9 cellular contexts compared by ENCODE assay signal in genomic region chr2:118310016-118310877, GRCh38.
DNase-seq lines count a peak whose midpoint lies in the region; ATAC-seq and TF ChIP-seq lines count a peak whose summit lies in the region.
"Had no signal": no experiment of that assay in that cellular context is flagged by ENCODE, and none has a peak within 500 bp of the region (broad histone marks: within the 10 kb centered on the region; RNA-seq: fewer than 3 reads in every experiment).

No MANE protein-coding gene starts in this region.

- intact Hi-C loops in left lung (cut with DNase I) = no loop called here

- DNase-seq in NCI-H1436 (lab: John Stamatoyannopoulos, UW) = peak; percentile 47
- DNase-seq in NCI-H1436 treated with DMSO at 0.1 percent for 48 hours (lab: John Stamatoyannopoulos, UW) = no peak
- DNase-seq in activated CD4-positive, CD25-positive, alpha-beta regulatory T cell treated with anti-CD3 and anti-CD28 coated beads, Interleukin-2, amount 50 U/mL, for 16 hours (ENCODE audit: low read depth, low spot score) = peak; percentile 28
- peak; percentile 32 to 43 for DNase-seq in central memory CD8-positive, alpha-beta T cell (ENCODE audit: low spot score in 2 of 2)
- peak; percentile 33 to 73 for DNase-seq in left lung
- peak; percentile 52 to 66 for DNase-seq in stimulated activated CD4-positive, alpha-beta T cell treated with anti-CD3 and anti-CD28 coated beads, Interleukin-2, amount 100 ng/mL, for 48 hours
- no peak for DNase-seq in NCI-H187 (lab: John Stamatoyannopoulos, UW)

- H3K27me3 ChIP-seq in left lung = peaks cover 23 to 72% of the 10 kb centered on the region in 2 donors

- no peaks in the 10 kb centered on the region for H3K9me3 ChIP-seq in left lung
- H3K9me3 ChIP-seq: A549 had no signal

- peak overlapping the region; percentile 74 for H3K4me3 Mint-ChIP-seq in central memory CD8-positive, alpha-beta T cell

- peak; percentile 69 for ATAC-seq in HG03159 (IDR thresholded peaks at IDR 0.05; ENCODE audit: unreplicated experiment)
- peak; percentile 68 for ATAC-seq in central memory CD8-positive, alpha-beta T cell (replicated peaks; ENCODE audit: extremely low read depth, poor library complexity, severe bottlenecking)
- peak; percentile 71 for ATAC-seq in left lung
- ATAC-seq: A549 had no signal

- no peaks in the 10 kb centered on the region for H3K9me3 Mint-ChIP-seq in central memory CD8-positive, alpha-beta T cell

- H3K27me3 Mint-ChIP-seq in central memory CD8-positive, alpha-beta T cell = peaks cover 9% of the 10 kb centered on the region

- peaks cover 2 to 10% of the 10 kb centered on the region in 2 donors for H3K4me1 ChIP-seq in left lung
- H3K4me1 ChIP-seq: A549 had no signal

- H3K36me3 Mint-ChIP-seq in central memory CD8-positive, alpha-beta T cell (ENCODE audit: insufficient read depth) = peaks cover 4% of the 10 kb centered on the region

- peak overlapping the region in 1 of 2 donors; percentile 11 for H3K27ac ChIP-seq in left lung
- H3K27ac ChIP-seq: A549 had no signal

- H3K4me1 Mint-ChIP-seq in central memory CD8-positive, alpha-beta T cell = no peaks in the 10 kb centered on the region

- no peak for TF ChIP-seq CTCF in left lung (IDR thresholded peaks at IDR 0.05)

- peak overlapping the region; percentile 85 for H3K27ac Mint-ChIP-seq in central memory CD8-positive, alpha-beta T cell (ENCODE audit: low read depth)

- H3K4me3 ChIP-seq in left lung = peak overlapping the region; percentile 44 to 45
- H3K4me3 ChIP-seq: A549 had no signal

- no peaks in the 10 kb centered on the region for H3K36me3 ChIP-seq in left lung

Comparison
In these comparisons a context has a peak if more than half of its experiments do, and no peak if none do; other contexts are left out.
1. DNase-seq: peak in NCI-H1436 (single experiment), activated CD4-positive, CD25-positive, alpha-beta regulatory T cell treated with anti-CD3 and anti-CD28 coated beads, Interleukin-2, amount 50 U/mL, for 16 hours (single experiment), central memory CD8-positive, alpha-beta T cell (2 of 2), left lung (2 of 2) and stimulated activated CD4-positive, alpha-beta T cell treated with anti-CD3 and anti-CD28 coated beads, Interleukin-2, amount 100 ng/mL, for 48 hours (2 of 2); none in NCI-H1436 treated with DMSO at 0.1 percent for 48 hours (single experiment) and NCI-H187 (0 of 2).
2. Peak in every context shown above with its lines, with median percentiles within 50 percentile points of each other: ATAC-seq.